Comparison of ENCODE assay signal across 21 cellular contexts in the genomic region with DNA sequence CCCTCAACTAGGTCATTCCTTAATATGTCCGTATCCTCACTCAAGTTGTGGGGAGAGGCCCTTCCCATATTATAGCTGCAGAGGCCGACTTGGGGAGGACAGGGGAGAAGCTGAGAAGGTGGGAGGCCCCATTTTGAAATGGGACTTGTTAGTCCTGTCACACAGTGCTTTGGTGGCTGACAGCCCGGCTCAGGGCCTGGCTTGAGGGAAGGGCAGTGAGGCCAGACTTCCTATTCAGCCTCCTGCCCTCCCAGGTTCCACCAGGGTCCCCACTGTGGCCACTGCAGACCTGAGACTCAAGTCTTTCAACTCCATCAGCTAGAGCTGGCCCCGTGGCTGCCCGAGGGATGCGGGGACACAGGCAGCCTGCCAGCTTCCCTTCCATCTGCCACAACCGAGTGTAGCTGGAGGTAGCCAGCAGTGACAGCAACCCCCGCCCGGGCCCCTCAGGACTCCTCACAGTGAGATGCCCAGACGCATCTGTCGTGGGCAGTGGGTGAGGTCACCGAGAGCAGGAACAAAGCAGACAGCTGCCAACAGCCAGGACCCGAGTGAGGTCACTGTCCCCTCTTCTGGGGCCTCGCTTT. TPM values are rescaled to one million over a fixed set of nuclear protein-coding genes. Genes with fewer than 3 reads are reported as not detected.
"Had no signal": no experiment of that assay in that cellular context is flagged by ENCODE, and none has a peak within 500 bp of the region (broad histone marks: within the 10 kb centered on the region; RNA-seq: fewer than 3 reads in every experiment).

No MANE protein-coding gene starts in this region.

- H3K36me3 Mint-ChIP-seq: brain, natural killer cell had no signal

- DNase-seq: activated B cell treated with CpG ODN at 0.5 μM for 24 hours; activated CD4-positive, alpha-beta T cell treated with anti-CD3 and anti-CD28 coated beads for 4 hours; activated naive CD4-positive, alpha-beta T cell treated with anti-CD3 and anti-CD28 coated beads for 36 hours; activated T-cell treated with anti-CD3 and anti-CD28 coated beads, Interleukin-2, amount 50 U/mL, for 1 hour; central memory CD4-positive, alpha-beta T cell; effector CD4-positive, alpha-beta T cell; gastrocnemius medialis; heart right ventricle; natural killer cell; stimulated activated CD4-positive, alpha-beta T cell treated with anti-CD3 and anti-CD28 coated beads, Interleukin-12 subunit alpha, Interleukin-12 subunit beta, amount 100 ng/mL, for 4 hours; stimulated activated CD4-positive, alpha-beta T cell treated with anti-CD3 and anti-CD28 coated beads, Interleukin-1b, Interleukin-23, amount 100 ng/mL, for 48 hours; stimulated activated naive CD4-positive, alpha-beta T cell treated with Interleukin-2 at 50 U/mL for 16 hours; uterus had no signal

- ATAC-seq: activated T-helper 17 cell treated with anti-CD3 and anti-CD28 coated beads, Interleukin-2, amount 50 U/mL, for 72 hours; esophagus mucosa; gastrocnemius medialis; heart right ventricle; natural killer cell had no signal

- H3K4me1 ChIP-seq: gastrocnemius medialis, heart right ventricle, tibial artery, uterus had no signal

- H3K9me3 ChIP-seq: gastrocnemius medialis, heart right ventricle, uterus had no signal

- H3K4me1 Mint-ChIP-seq: activated B cell treated with CpG ODN at 0.5 μM for 24 hours; activated CD4-positive, alpha-beta memory T cell treated with anti-CD3 and anti-CD28 coated beads, Interleukin-2, amount 10 ng/mL, durations not matched to agents 7 days and 5 days; activated T-helper 17 cell treated with anti-CD3 and anti-CD28 coated beads, Interleukin-2, amount 50 U/mL, for 72 hours; brain; memory B cell; natural killer cell had no signal

- H3K27ac ChIP-seq: gastrocnemius medialis, heart right ventricle, tibial artery, uterus had no signal

- H3K4me3 ChIP-seq: gastrocnemius medialis, heart right ventricle, tibial artery, uterus had no signal

- H3K4me3 Mint-ChIP-seq: activated B cell treated with CpG ODN at 0.5 μM for 24 hours; activated CD4-positive, alpha-beta memory T cell treated with anti-CD3 and anti-CD28 coated beads, Interleukin-2, amount 10 ng/mL, durations not matched to agents 7 days and 5 days; activated naive CD4-positive, alpha-beta T cell treated with anti-CD3 and anti-CD28 coated beads for 36 hours; activated T-helper 17 cell treated with anti-CD3 and anti-CD28 coated beads, Interleukin-2, amount 50 U/mL, for 72 hours; brain; memory B cell; natural killer cell had no signal

- H3K27ac Mint-ChIP-seq: activated B cell treated with CpG ODN at 0.5 μM for 24 hours; activated CD4-positive, alpha-beta memory T cell treated with anti-CD3 and anti-CD28 coated beads, Interleukin-2, amount 10 ng/mL, durations not matched to agents 7 days and 5 days; activated naive CD4-positive, alpha-beta T cell treated with anti-CD3 and anti-CD28 coated beads for 36 hours; activated T-helper 17 cell treated with anti-CD3 and anti-CD28 coated beads, Interleukin-2, amount 50 U/mL, for 72 hours; brain; memory B cell; natural killer cell had no signal

- H3K36me3 ChIP-seq: gastrocnemius medialis, heart right ventricle, tibial artery, uterus had no signal

- H3K27me3 ChIP-seq: uterus had no signal

- H3K9me3 Mint-ChIP-seq: activated B cell treated with CpG ODN at 0.5 μM for 24 hours; activated naive CD4-positive, alpha-beta T cell treated with anti-CD3 and anti-CD28 coated beads for 36 hours; activated T-helper 17 cell treated with anti-CD3 and anti-CD28 coated beads, Interleukin-2, amount 50 U/mL, for 72 hours; natural killer cell had no signal

RNA-seq across cellular contexts. Expression of a gene that starts 36.9 kb away (rescaled TPM):
- total RNA-seq: activated B cell treated with CpG ODN at 0.5 μM for 24 hours; liver; natural killer cell; T-helper 2 cell treated with Interferon-gamma antibody and Interleukin-4, amounts not matched to agents 100 ng/mL and 5 ng/mL, for 36 hours had no signal
